ENCODE assay signal across 9 cellular contexts in the genomic region with DNA sequence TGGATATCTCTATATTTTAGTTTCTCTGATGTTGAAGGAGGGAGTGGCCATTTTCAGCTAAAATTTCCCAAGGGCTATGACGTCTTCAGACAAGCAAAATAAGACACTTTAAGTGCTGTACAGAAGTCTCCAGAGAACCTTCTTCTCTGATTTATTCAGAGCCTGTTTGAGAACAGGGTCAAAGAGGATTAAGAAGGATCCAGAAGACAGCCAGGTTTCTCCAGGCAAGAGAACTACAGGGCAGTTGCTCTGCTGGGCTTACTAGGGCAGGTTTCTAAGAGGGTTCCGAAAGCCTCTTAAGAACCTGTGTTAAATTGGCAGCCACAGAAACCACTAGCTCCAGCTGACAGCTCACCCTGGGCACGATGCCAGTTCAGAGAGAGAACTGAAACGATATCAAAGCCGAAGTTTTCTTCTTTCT. TPM values are rescaled to one million over a fixed set of nuclear protein-coding genes. Genes with fewer than 3 reads are reported as not detected.
A peak's percentile ranks its signal among the peaks of the same experiment; 100 is the strongest.
DNase-seq lines count a peak whose midpoint lies in the region; ATAC-seq and TF ChIP-seq lines count a peak whose summit lies in the region.
"Had no signal": no experiment of that assay in that cellular context is flagged by ENCODE, and none has a peak within 500 bp of the region (broad histone marks: within the 10 kb centered on the region; RNA-seq: fewer than 3 reads in every experiment).

No MANE protein-coding gene starts in this region.

- peak overlapping the region; percentile 64 to 87 (median 77) for H3K27ac Mint-ChIP-seq in CD14-positive monocyte

- peak overlapping the region in 3 of 4 donors; percentile 13 to 71 (median 29) for H3K27ac ChIP-seq in Peyer's patch
- peak overlapping the region; percentile 64 to 68 for H3K27ac ChIP-seq in aorta (ENCODE audit: low read depth in 1 of 2, low read length in 2 of 2)

- TF ChIP-seq POLR2A in Peyer's patch (IDR thresholded peaks at IDR 0.05) = no peak

- H3K36me3 Mint-ChIP-seq in CD14-positive monocyte = no peaks in the 10 kb centered on the region

- peak overlapping the region in 2 of 4 donors; percentile 7 to 37 for H3K4me3 ChIP-seq in Peyer's patch
- H3K4me3 ChIP-seq in aorta (ENCODE audit: low read length in 2 of 2) = peak overlapping the region; percentile 84 to 98

- peaks cover 27% of the 10 kb centered on the region for H3K4me1 Mint-ChIP-seq in CD14-positive monocyte

- WGBS in aorta, 2 donors = 0% methylated on average over 5 of the region's 5 CpGs

- H3K36me3 ChIP-seq in Peyer's patch = no peaks in the 10 kb centered on the region
- H3K36me3 ChIP-seq in aorta (ENCODE audit: control insufficient read depth in 1 of 2, insufficient read depth in 2 of 2, low read length in 1 of 2) = peaks cover 0 to 4% of the 10 kb centered on the region in 2 donors

- H3K9me3 Mint-ChIP-seq in CD14-positive monocyte = peaks cover 0 to 7% (median 0%) of the 10 kb centered on the region in 7 donors

- DNase-seq in CD14-positive monocyte (ENCODE audit: low spot score) = peak; percentile 81
- peak in 2 of 3 donors; percentile 85 to 92 for DNase-seq in Peyer's patch
- DNase-seq in activated effector memory CD4-positive, alpha-beta T cell treated with Interleukin-2 at 50 U/mL for 16 hours = peak; percentile 71
- peak; percentile 79 for DNase-seq in glomerular visceral epithelial cell (ENCODE audit: extremely low spot score)
- DNase-seq in sciatic nerve (ENCODE audit: low spot score) = peak; percentile 90
- DNase-seq in aorta = peak; percentile 91

- H3K27me3 ChIP-seq in Peyer's patch = no peaks in the 10 kb centered on the region
- no peaks in the 10 kb centered on the region for H3K27me3 ChIP-seq in aorta (ENCODE audit: control insufficient read depth in 1 of 2, insufficient read depth in 2 of 2, low read length in 1 of 2)

- ATAC-seq in GM19351 (IDR thresholded peaks at IDR 0.05; ENCODE audit: unreplicated experiment) = peak; percentile 98
- ATAC-seq in HG03520 (IDR thresholded peaks at IDR 0.05; ENCODE audit: unreplicated experiment) = peak; percentile 96
- ATAC-seq in sciatic nerve = peak; percentile 79
- peak; percentile 72 for ATAC-seq in aorta (ENCODE audit: low FRiP score)

- peak overlapping the region; percentile 59 to 83 for H3K4me3 Mint-ChIP-seq in CD14-positive monocyte

- peaks cover 16 to 26% (median 22%) of the 10 kb centered on the region in 3 donors for H3K27me3 Mint-ChIP-seq in CD14-positive monocyte (ENCODE audit: low read depth in 3 of 3)

- H3K9me3 ChIP-seq in Peyer's patch = no peaks in the 10 kb centered on the region
- no peaks in the 10 kb centered on the region for H3K9me3 ChIP-seq in aorta (ENCODE audit: control insufficient read depth, low read length)

- TF ChIP-seq CTCF in CD14-positive monocyte (IDR thresholded peaks at IDR 0.05) = no peak
- TF ChIP-seq CTCF in Peyer's patch (IDR thresholded peaks at IDR 0.05) = no peak

- intact Hi-C loops in CD14-positive monocyte (cut with micrococcal nuclease) = no loop called here
- intact Hi-C loops in sciatic nerve (cut with DNase I) = no loop called here
- intact Hi-C loops in aorta (cut with DNase I) = loop anchor here (5.0 kb wide), 1 partner anchor 37 kb away; no protein-coding TSS in a partner anchor

- H3K4me1 ChIP-seq in Peyer's patch = no peaks in the 10 kb centered on the region
- peaks cover 0 to 2% of the 10 kb centered on the region in 2 donors for H3K4me1 ChIP-seq in aorta (ENCODE audit: control insufficient read depth in 1 of 2, insufficient read depth in 2 of 2, low read length in 2 of 2)

RNA-seq across cellular contexts. Expression of gene MGP, which starts 1.2 kb away (rescaled TPM):
- polyA plus RNA-seq in CD14-positive monocyte = not detected
- 100 to 1,000 TPM in 3 of 4 donors, 10 to 100 TPM in 1; 76.0 to 127 (median 115) TPM for total RNA-seq in Peyer's patch
- total RNA-seq in sciatic nerve = 1,381 TPM
- total RNA-seq in aorta = over 10,000 TPM in 1 of 2 donors, 1,000 to 10,000 TPM in 1; 7,115 to 12,824 TPM
- polyA plus RNA-seq in aorta = over 10,000 TPM; 16,275 to 16,848 TPM
- total RNA-seq: NCI-H460 had no signal

RNA-seq across cellular contexts. Expression of gene ART4, which starts 41.1 kb away (rescaled TPM):
- polyA plus RNA-seq in CD14-positive monocyte (not detected), aorta (10 to 100 TPM; 10.5 to 50.8 TPM)
- total RNA-seq in Peyer's patch (under 1 TPM in 2 of 4 donors, not detected in 2; 0.13 to 0.18 TPM), sciatic nerve (0.80 TPM), aorta (10 to 100 TPM in 1 of 2 donors, 1 to 10 TPM in 1; 5.6 to 11.6 TPM)
- total RNA-seq: NCI-H460 had no signal

RNA-seq across cellular contexts. Expression of gene ERP27, which starts 53.9 kb away (rescaled TPM):
- polyA plus RNA-seq in CD14-positive monocyte (1 to 10 TPM; 2.5 TPM), aorta (1 to 10 TPM in 1 of 2 donors, under 1 TPM in 1; 0.20 to 5.3 TPM)
- total RNA-seq in Peyer's patch (1 to 10 TPM in 2 of 4 donors, under 1 TPM in 1, not detected in 1; 0.94 to 2.5 (median 1.2) TPM), sciatic nerve (1.0 TPM), aorta (1 to 10 TPM; 1.3 to 3.2 TPM)
- total RNA-seq: NCI-H460 had no signal

Comparison
In these comparisons a context has a peak if more than half of its experiments do, and no peak if none do; other contexts are left out.
1. RNA of gene MGP, which starts 1.2 kb away (total RNA-seq): 7,115 to 12,824 TPM in aorta and 1,381 TPM in sciatic nerve (single experiment); 76.0 to 127 TPM in Peyer's patch; every median in the first group is over 10 times any median in the second.
2. intact Hi-C loops: an anchor here in aorta (5.0 kb wide); none called in CD14-positive monocyte and sciatic nerve.
3. Peak in every context shown above with its lines, with median percentiles within 50 percentile points of each other: DNase-seq and ATAC-seq.